Comparison of ENCODE assay signal across 8 cellular contexts in the genomic region with DNA sequence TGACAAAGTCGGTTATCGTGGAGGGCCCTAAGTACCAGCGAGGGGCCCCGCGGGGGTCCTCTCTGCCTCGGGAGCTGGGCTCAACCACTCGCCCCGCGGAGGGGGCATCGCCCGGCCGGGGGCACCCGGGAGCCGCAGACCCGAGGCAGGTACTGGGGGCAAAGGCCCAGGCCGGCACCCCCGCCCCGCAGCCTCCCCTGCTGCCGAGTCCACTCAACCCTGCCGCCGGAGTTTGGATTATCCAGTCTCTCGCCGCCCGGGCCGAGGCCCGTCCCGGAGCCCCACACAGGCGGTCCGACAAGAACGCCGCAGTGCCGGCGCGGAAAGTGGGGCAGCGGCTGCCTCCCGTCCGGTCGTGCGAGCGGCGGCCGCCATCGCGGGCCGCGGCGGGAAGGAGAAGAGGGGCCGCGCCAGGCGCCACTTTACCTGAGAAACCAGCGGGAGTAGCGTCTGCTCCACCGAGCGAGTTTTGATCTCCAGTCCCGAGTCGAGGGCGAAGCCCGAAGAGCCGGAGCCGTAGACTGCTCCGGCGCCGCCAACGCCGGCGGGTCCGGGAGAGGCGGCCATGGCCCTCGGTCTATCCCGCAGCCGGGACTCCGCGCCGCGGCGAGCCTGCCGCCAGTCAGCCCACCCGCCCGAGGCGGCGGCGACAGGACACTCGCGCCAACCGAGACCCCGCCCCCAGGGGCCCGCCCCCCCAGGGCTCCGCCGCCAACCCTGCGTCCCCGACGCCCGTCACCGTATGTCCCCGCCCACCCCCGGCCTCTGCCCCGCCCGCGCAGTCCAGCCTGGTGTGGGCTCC. TPM values are rescaled to one million over a fixed set of nuclear protein-coding genes. Genes with fewer than 3 reads are reported as not detected.
A peak's percentile ranks its signal among the peaks of the same experiment; 100 is the strongest.
DNase-seq lines count a peak whose midpoint lies in the region; ATAC-seq and TF ChIP-seq lines count a peak whose summit lies in the region.

A gene with protein sequence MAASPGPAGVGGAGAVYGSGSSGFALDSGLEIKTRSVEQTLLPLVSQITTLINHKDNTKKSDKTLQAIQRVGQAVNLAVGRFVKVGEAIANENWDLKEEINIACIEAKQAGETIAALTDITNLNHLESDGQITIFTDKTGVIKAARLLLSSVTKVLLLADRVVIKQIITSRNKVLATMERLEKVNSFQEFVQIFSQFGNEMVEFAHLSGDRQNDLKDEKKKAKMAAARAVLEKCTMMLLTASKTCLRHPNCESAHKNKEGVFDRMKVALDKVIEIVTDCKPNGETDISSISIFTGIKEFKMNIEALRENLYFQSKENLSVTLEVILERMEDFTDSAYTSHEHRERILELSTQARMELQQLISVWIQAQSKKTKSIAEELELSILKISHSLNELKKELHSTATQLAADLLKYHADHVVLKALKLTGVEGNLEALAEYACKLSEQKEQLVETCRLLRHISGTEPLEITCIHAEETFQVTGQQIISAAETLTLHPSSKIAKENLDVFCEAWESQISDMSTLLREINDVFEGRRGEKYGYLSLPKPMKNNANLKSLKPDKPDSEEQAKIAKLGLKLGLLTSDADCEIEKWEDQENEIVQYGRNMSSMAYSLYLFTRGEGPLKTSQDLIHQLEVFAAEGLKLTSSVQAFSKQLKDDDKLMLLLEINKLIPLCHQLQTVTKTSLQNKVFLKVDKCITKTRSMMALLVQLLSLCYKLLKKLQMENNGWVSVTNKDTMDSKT (minus strand): TSS at position 624 of the 802 bp plus-strand sequence. CDS start 57 bp downstream, at position 567.

- H4K12ac ChIP-seq in trophoblast cell (ENCODE audit: low read depth, low read length) = no peak within 1 kb of the TSS

- H2BK12ac ChIP-seq in trophoblast cell (ENCODE audit: low read length) = no peak within 1 kb of the TSS

- no peak within 1 kb of the TSS for H2BK120ac ChIP-seq in trophoblast cell (ENCODE audit: insufficient read depth, low read length, poor library complexity)

- H2AK5ac ChIP-seq in trophoblast cell (ENCODE audit: low read length) = no peak within 1 kb of the TSS

- H3K9me3 ChIP-seq in SK-N-SH (no peaks in the 10 kb centered on the region), trophoblast cell (ENCODE audit: insufficient read depth, low read depth, low read length) (no peaks in the 10 kb centered on the region)

- H3K27me3 ChIP-seq in SK-N-SH (ENCODE audit: insufficient read depth) (no peaks in the 10 kb centered on the region), trophoblast cell (ENCODE audit: insufficient read depth, low read length) (no peaks in the 10 kb centered on the region)

- TF ChIP-seq CTCF in LNCAP (IDR thresholded peaks at IDR 0.05) = 0 out of 2 replicates have a peak, but pooled peaks have one; percentile 2
- TF ChIP-seq CTCF in SK-N-SH (IDR thresholded peaks at IDR 0.05) = no peak
- no peak for TF ChIP-seq CTCF in type B pancreatic cell (conservative IDR thresholded peaks at IDR 0.05)

- WGBS in SK-N-SH (ENCODE audit: low lambda C conversion rate) = 0% methylated on average over 18 of the region's 99 CpGs
- WGBS in trophoblast cell (ENCODE audit: extremely low coverage, insufficient coverage, insufficient read length) = no CpG with 5 or more reads among the region's 99 CpGs

- peaks cover 5% of the 10 kb centered on the region for H3K79me1 ChIP-seq in trophoblast cell (ENCODE audit: low read length)

- H3K9me2 ChIP-seq in SK-N-SH = no peaks in the 10 kb centered on the region

- peak within 1 kb of the TSS; percentile 35 for H3K14ac ChIP-seq in trophoblast cell (ENCODE audit: low read length)

- H4K20me1 ChIP-seq in SK-N-SH (ENCODE audit: insufficient read depth) = peaks cover 8% of the 10 kb centered on the region; the same call in 1 of the 2 replicates

- POLR2A ChIA-PET in SK-N-SH (lab: Yijun Ruan, JAX) = no interaction called here

- peak within 1 kb of the TSS; percentile 91 for H3K9ac ChIP-seq in SK-N-SH
- H3K9ac ChIP-seq in trophoblast cell (ENCODE audit: low read length) = peak within 1 kb of the TSS; percentile 84

- peak; percentile 98 for ATAC-seq in Right ventricle myocardium inferior

- peaks cover 13 to 22% of the 10 kb centered on the region in 2 experiments for H3K4me1 ChIP-seq in SK-N-SH (ENCODE audit: control insufficient read depth in 1 of 2, insufficient read depth in 2 of 2, low read depth in 1 of 2, low read length in 1 of 2)
- peaks cover 10 to 13% of the 10 kb centered on the region in 2 experiments for H3K4me1 ChIP-seq in trophoblast cell (ENCODE audit: control insufficient read depth in 1 of 2, insufficient read depth in 2 of 2, low read length in 2 of 2)

- TF ChIP-seq RAD21 in SK-N-SH (IDR thresholded peaks at IDR 0.05; ENCODE audit: low read length) = no peak

- H3K4me2 ChIP-seq in SK-N-SH = peak within 1 kb of the TSS; percentile 97
- H3K4me2 ChIP-seq in trophoblast cell (ENCODE audit: low read length) = peak within 1 kb of the TSS; percentile 66

- CTCF ChIA-PET in SK-N-SH (lab: Yijun Ruan, JAX) = no interaction called here

- H3K79me2 ChIP-seq in SK-N-SH (ENCODE audit: insufficient read depth) = peaks cover 41% of the 10 kb centered on the region
- no peaks in the 10 kb centered on the region for H3K79me2 ChIP-seq in trophoblast cell (ENCODE audit: control insufficient read depth, insufficient read depth, low read length, poor library complexity)

- DNase-seq in G401 (ENCODE audit: low spot score) = peak; percentile 86
- peak; percentile 1 for DNase-seq in GOT3 (lab: John Stamatoyannopoulos, UW)
- peak; percentile 99 for DNase-seq in SK-N-SH
- peak; percentile 95 for DNase-seq in Right ventricle myocardium inferior (ENCODE audit: missing footprints)
- peak; percentile 80 to 86 for DNase-seq in trophoblast cell
- DNase-seq in type B pancreatic cell (ENCODE audit: extremely low spot score, unreplicated experiment) = peak; percentile 92

- H3K23ac ChIP-seq in trophoblast cell (ENCODE audit: low read length) = no peak within 1 kb of the TSS

- H3K36me3 ChIP-seq in SK-N-SH (replicated peaks in 1 of 2; ENCODE audit: control insufficient read depth in 1 of 2, insufficient read depth in 2 of 2, low read length in 1 of 2) = peaks cover 9 to 17% of the 10 kb centered on the region in 2 experiments
- no peaks in the 10 kb centered on the region for H3K36me3 ChIP-seq in trophoblast cell (ENCODE audit: control insufficient read depth in 1 of 2, insufficient read depth in 2 of 2, low read length in 2 of 2)

- H4K8ac ChIP-seq in trophoblast cell (ENCODE audit: low read depth, low read length) = peak within 1 kb of the TSS; percentile 32

- H2BK5ac ChIP-seq in trophoblast cell (ENCODE audit: low read depth, low read length, poor library complexity) = peak within 1 kb of the TSS; percentile 87

- peak within 1 kb of the TSS; percentile 93 for H3K27ac Mint-ChIP-seq in activated naive CD8-positive, alpha-beta T cell
- peak within 1 kb of the TSS; percentile 99 for H3K27ac Mint-ChIP-seq in type B pancreatic cell

- in situ Hi-C loops in G401 (cut with HindIII; ENCODE audit: low sequenced_read_pairs) = no loop called here

- peaks cover 42% of the 10 kb centered on the region for H3F3A ChIP-seq in SK-N-SH (replicated peaks; ENCODE audit: insufficient read depth)

- H3K27ac ChIP-seq in SK-N-SH (ENCODE audit: low read depth in 2 of 2, low read length in 1 of 2) (peak within 1 kb of the TSS; percentile 76 to 91), trophoblast cell (ENCODE audit: low read depth, low read length) (peak within 1 kb of the TSS; percentile 80)

- peak within 1 kb of the TSS; percentile 53 for H4K91ac ChIP-seq in trophoblast cell (ENCODE audit: low read depth, low read length)

- no peaks in the 10 kb centered on the region for H3K36me3 Mint-ChIP-seq in activated naive CD8-positive, alpha-beta T cell
- H3K36me3 Mint-ChIP-seq in type B pancreatic cell = peaks cover 9% of the 10 kb centered on the region

- H3K4me3 ChIP-seq in SK-N-SH (ENCODE audit: low read depth in 2 of 2, low read length in 1 of 2) (peak within 1 kb of the TSS; percentile 82 to 91), trophoblast cell (ENCODE audit: low read depth, low read length) (peak within 1 kb of the TSS; percentile 76)

- intact Hi-C loops in Right ventricle myocardium inferior (cut with DNase I) = loop anchor here (2.0 to 5.0 kb wide), 3 partner anchors 16 to 104 kb away; partner anchors contain the start of gene TMEM245

- H3K4ac ChIP-seq in trophoblast cell (ENCODE audit: low read depth, low read length) = peak within 1 kb of the TSS; percentile 37

- H3K18ac ChIP-seq in trophoblast cell (ENCODE audit: low read length) = peak within 1 kb of the TSS; percentile 19

- H3K4me1 Mint-ChIP-seq in activated naive CD8-positive, alpha-beta T cell (ENCODE audit: low read depth) = peaks cover 31% of the 10 kb centered on the region
- peaks cover 40% of the 10 kb centered on the region for H3K4me1 Mint-ChIP-seq in type B pancreatic cell (ENCODE audit: unreplicated experiment)

- H3K4me3 Mint-ChIP-seq in activated naive CD8-positive, alpha-beta T cell = peak within 1 kb of the TSS; percentile 97
- peak within 1 kb of the TSS; percentile 98 for H3K4me3 Mint-ChIP-seq in type B pancreatic cell

- peaks cover 4% of the 10 kb centered on the region for H3K27me3 Mint-ChIP-seq in activated naive CD8-positive, alpha-beta T cell
- H3K27me3 Mint-ChIP-seq in type B pancreatic cell = no peaks in the 10 kb centered on the region

- TF ChIP-seq EP300 in SK-N-SH (IDR thresholded peaks at IDR 0.05; ENCODE audit: borderline replicate concordance in 1 of 2, low read depth in 1 of 2, low read length in 1 of 2) = 0 out of 4 replicates have a peak, but pooled peaks of 1 of the 2 experiments have one; percentile 11

- H3K9me3 Mint-ChIP-seq in activated naive CD8-positive, alpha-beta T cell (ENCODE audit: low read depth) = no peaks in the 10 kb centered on the region
- H3K9me3 Mint-ChIP-seq in type B pancreatic cell = no peaks in the 10 kb centered on the region

- H2AFZ ChIP-seq in SK-N-SH (ENCODE audit: low read depth) (peak within 1 kb of the TSS; percentile 88), trophoblast cell (ENCODE audit: insufficient read depth, low read length, poor library complexity) (peak within 1 kb of the TSS; percentile 66)

TF ChIP-seq in SK-N-SH, 30 proteins besides CTCF, POLR2A, EP300 and RAD21 (continues in another document):
- TF ChIP-seq TAF1 (IDR thresholded peaks at IDR 0.05; ENCODE audit: borderline replicate concordance, low read depth, low read length) = peak; percentile 55; the same call in 1 of the 2 replicates

RNA-seq across cellular contexts. Expression of the gene that starts here (rescaled TPM):
- total RNA-seq in G401 (2014; rRNA removed; shearing (Covaris generic)) = 95.8 and 122 TPM in 2 replicates
- 32.8 and 45.0 TPM in 2 replicates for polyA plus RNA-seq in SK-N-SH (2012; rRNA removed)
- polyA plus RNA-seq in SK-N-SH (2012; cell fraction: cytosol; rRNA removed) = 61.3 and 78.0 TPM in 2 replicates
- 18.5 and 32.1 TPM in 2 replicates for polyA plus RNA-seq in SK-N-SH (2012; cell fraction: nucleus; rRNA removed)
- total RNA-seq in Right ventricle myocardium inferior = 70.7 TPM
- 25.7 and 26.2 TPM in 2 replicates for polyA plus RNA-seq in trophoblast cell (2013)
- 29.7 and 36.0 TPM in 2 replicates for total RNA-seq in type B pancreatic cell (ENCODE audit: low replicate concordance)

Comparison
In these comparisons a context has a peak if more than half of its experiments do, and no peak if none do; other contexts are left out.
1. Peak in every context shown above with its lines: DNase-seq, ATAC-seq, H3K4me3 ChIP-seq and H3K27ac ChIP-seq.
2. DNase-seq: peak in every context shown above with its lines; median percentile 99 in SK-N-SH; 95 in Right ventricle myocardium inferior; 92 in type B pancreatic cell; 86 in G401; 83 in trophoblast cell; 1 in GOT3.